ENCODE assay signal across 8 cellular contexts in genomic region chr1:84772428-84772943, GRCh38.
DNase-seq lines count a peak whose midpoint lies in the region; ATAC-seq, FAIRE-seq and TF ChIP-seq lines count a peak whose summit lies in the region.

No MANE protein-coding gene starts in this region.

- ATAC-seq in HG03039 (IDR thresholded peaks at IDR 0.05; ENCODE audit: unreplicated experiment) (peak; percentile 72), left lobe of liver (peak; percentile 98)
- peak; percentile 47 to 53 for ATAC-seq in activated CD4-positive, CD25-positive, alpha-beta regulatory T cell treated with anti-CD3 and anti-CD28 coated beads, Interleukin-2, amount 50 U/mL, for 24 hours
- ATAC-seq in central memory CD8-positive, alpha-beta T cell (replicated peaks; ENCODE audit: extremely low read depth, poor library complexity, severe bottlenecking): peak; percentile 58

- H3K27ac Mint-ChIP-seq in central memory CD8-positive, alpha-beta T cell (ENCODE audit: low read depth): no peak overlapping the region

- DNase-seq in 8988T (peak; percentile 32), GM12892 (ENCODE audit: insufficient read length) (peak; percentile 49), NCI-H226 (peak; percentile 48), left lobe of liver (ENCODE audit: low spot score) (peak; percentile 77)
- peak; percentile 48 to 61 for DNase-seq in central memory CD8-positive, alpha-beta T cell (ENCODE audit: low spot score in 2 of 2)
- peak; percentile 56 to 59 for DNase-seq in stimulated activated CD4-positive, alpha-beta T cell treated with anti-CD3 and anti-CD28 coated beads, Interleukin-4, amount 100 ng/mL, for 4 hours

- H3K4me3 Mint-ChIP-seq in central memory CD8-positive, alpha-beta T cell: no peak overlapping the region

- TF ChIP-seq POLR2A in GM12892 (IDR thresholded peaks at IDR 0.05; ENCODE audit: low read depth, low read length): no peak

- peaks cover 6% of the 10 kb centered on the region for H3K27me3 Mint-ChIP-seq in central memory CD8-positive, alpha-beta T cell

- FAIRE-seq in GM12892 (lab: Jason Lieb, UNC): peak; percentile 62

- H3K36me3 Mint-ChIP-seq in central memory CD8-positive, alpha-beta T cell (ENCODE audit: insufficient read depth): no peaks in the 10 kb centered on the region

- no peaks in the 10 kb centered on the region for H3K9me3 Mint-ChIP-seq in central memory CD8-positive, alpha-beta T cell

- H3K4me1 Mint-ChIP-seq in central memory CD8-positive, alpha-beta T cell: no peaks in the 10 kb centered on the region

Comparison
In these comparisons a context has a peak if more than half of its experiments do, and no peak if none do; other contexts are left out.
1. Peak in every context shown above with its lines: DNase-seq and ATAC-seq.